ENCODE assay signal across 8 cellular contexts in genomic region chr6:163228041-163228440, GRCh38.
"Had no signal": no experiment of that assay in that cellular context is flagged by ENCODE, and none has a peak within 500 bp of the region (broad histone marks: within the 10 kb centered on the region; RNA-seq: fewer than 3 reads in every experiment).

No MANE protein-coding gene starts in this region.

- H3K4me1 ChIP-seq: HAP-1 had no signal

- H3K27ac ChIP-seq: GM23248 had no signal

- H3K36me3 ChIP-seq: HAP-1 had no signal

- H3K9me3 ChIP-seq: HAP-1 had no signal

- H3K9ac ChIP-seq: GM23248 had no signal

- H3K4me2 ChIP-seq: GM23338 had no signal

- H3K4me1 Mint-ChIP-seq: GM23338 had no signal

- H3K4me3 Mint-ChIP-seq: GM23338, H9, HFFc6 had no signal

- H3K27ac Mint-ChIP-seq: GM23338, H9, HFFc6 had no signal

- H3K4me3 ChIP-seq: GM23248, GM23338, HAP-1 had no signal

- DNase-seq: GM23248, GOT3, H7, H9, HCEC 1CT, HFFc6 had no signal
